ENCODE assay signal across 23 cellular contexts in the genomic region with DNA sequence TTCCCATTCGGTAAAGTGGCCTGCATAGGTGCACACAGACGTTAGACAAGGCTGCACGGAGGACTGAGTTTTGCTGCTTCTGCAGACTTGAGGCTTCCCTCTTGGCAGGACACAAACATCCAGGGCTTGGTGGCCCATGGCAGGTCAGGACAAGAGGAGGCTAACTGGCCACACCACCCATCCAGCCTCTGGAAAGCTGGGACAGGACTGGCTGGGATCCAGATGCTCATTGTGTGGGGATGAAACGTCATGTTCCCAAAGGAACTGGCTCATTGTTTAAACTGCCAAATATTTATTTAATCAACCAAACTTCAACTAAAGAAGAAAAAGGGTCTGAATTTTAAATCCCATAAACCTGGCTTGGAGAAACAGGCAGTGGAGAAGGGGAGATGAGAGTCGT.
A peak's percentile ranks its signal among the peaks of the same experiment; 100 is the strongest.
DNase-seq lines count a peak whose midpoint lies in the region; ATAC-seq and TF ChIP-seq lines count a peak whose summit lies in the region.
"Had no signal": no experiment of that assay in that cellular context is flagged by ENCODE, and none has a peak within 500 bp of the region (broad histone marks: within the 10 kb centered on the region; RNA-seq: fewer than 3 reads in every experiment).

No MANE protein-coding gene starts in this region.

- ATAC-seq in gastroesophageal sphincter (peak; percentile 31), lung (ENCODE audit: insufficient read depth, low FRiP score) (peak; percentile 35), upper lobe of right lung (peak; percentile 38), GM18505 (IDR thresholded peaks at IDR 0.05; ENCODE audit: unreplicated experiment) (no peak)
- ATAC-seq: foreskin keratinocyte had no signal

- no peak overlapping the region for H3K4me3 ChIP-seq in gastroesophageal sphincter
- no peak overlapping the region for H3K4me3 ChIP-seq in lung
- H3K4me3 ChIP-seq in upper lobe of right lung: no peak overlapping the region
- no peak overlapping the region for H3K4me3 ChIP-seq in effector memory CD4-positive, alpha-beta T cell (ENCODE audit: insufficient read depth, low read depth, low read length, poor library complexity, severe bottlenecking)
- H3K4me3 ChIP-seq: breast epithelium, skin epidermis, testis had no signal

- peaks cover 0 to 19% (median 5%) of the 10 kb centered on the region in 3 donors for H3K4me1 ChIP-seq in gastroesophageal sphincter
- peaks cover 0 to 12% of the 10 kb centered on the region in 2 donors for H3K4me1 ChIP-seq in lung (ENCODE audit: control insufficient read depth in 2 of 2, insufficient read depth in 2 of 2, low read length in 2 of 2)
- peaks cover 6% of the 10 kb centered on the region for H3K4me1 ChIP-seq in upper lobe of right lung
- H3K4me1 ChIP-seq in effector memory CD4-positive, alpha-beta T cell (ENCODE audit: control insufficient read depth, insufficient read depth, low read length, poor library complexity, severe bottlenecking): no peaks in the 10 kb centered on the region
- H3K4me1 ChIP-seq: breast epithelium, foreskin keratinocyte had no signal

- peak overlapping the region in 1 of 4 donors; percentile 13 for H3K27ac ChIP-seq in gastroesophageal sphincter
- peak overlapping the region in 1 of 2 donors; percentile 80 for H3K27ac ChIP-seq in lung (ENCODE audit: low read depth in 1 of 2, low read length in 1 of 2)
- H3K27ac ChIP-seq in upper lobe of right lung: peak overlapping the region; percentile 63
- H3K27ac ChIP-seq in effector memory CD4-positive, alpha-beta T cell (ENCODE audit: insufficient read depth, low read length, poor library complexity, severe bottlenecking): no peak overlapping the region
- H3K27ac ChIP-seq: foreskin keratinocyte, skin epidermis, testis had no signal

- DNase-seq in activated CD8-positive, alpha-beta memory T cell treated with anti-CD3 and anti-CD28 coated beads for 24 hours: peak; percentile 37
- no peak for DNase-seq in activated CD8-positive, alpha-beta memory T cell treated with anti-CD3 and anti-CD28 coated beads, Interleukin-2, amount 50 U/mL, for 4 hours
- DNase-seq in lung (ENCODE audit: low spot score) (peak; percentile 32), upper lobe of right lung (no peak), hippocampal formation (lab: John Stamatoyannopoulos, UW) (no peak)
- no peak for DNase-seq in effector memory CD4-positive, alpha-beta T cell
- DNase-seq: 8988T; activated B cell treated with CpG ODN at 0.5 μM for 24 hours; activated CD4-positive, alpha-beta T cell treated with anti-CD3 and anti-CD28 coated beads, Interleukin-2, amount 50 U/mL, for 4 hours; cortex of kidney; DMS79; foreskin keratinocyte; islet precursor cell; Kasumi-1; NCI-H187 treated with DMSO at 0.1 percent for 48 hours; NCI-H69; stimulated activated CD4-positive, alpha-beta T cell treated with anti-CD3 and anti-CD28 coated beads, Interleukin-1b, Interleukin-23, amount 100 ng/mL, for 48 hours; T-helper 9 cell; testis had no signal

- no peak for TF ChIP-seq EP300 in gastroesophageal sphincter (IDR thresholded peaks at IDR 0.05)

- no peak for TF ChIP-seq POLR2A in gastroesophageal sphincter (IDR thresholded peaks at IDR 0.05)
- TF ChIP-seq POLR2A in GM18505 (IDR thresholded peaks at IDR 0.05; ENCODE audit: borderline replicate concordance, extremely low read depth, insufficient read depth, insufficient read length): no peak

- intact Hi-C loops in upper lobe of right lung (cut with DNase I): no loop called here

- H3K9me3 ChIP-seq in gastroesophageal sphincter (no peaks in the 10 kb centered on the region), lung (ENCODE audit: control insufficient read depth in 2 of 2, insufficient read depth in 1 of 2, low read length in 1 of 2) (peaks cover 0 to 2% of the 10 kb centered on the region in 2 donors), upper lobe of right lung (no peaks in the 10 kb centered on the region)
- H3K9me3 ChIP-seq in effector memory CD4-positive, alpha-beta T cell (ENCODE audit: control insufficient read depth, low read length): no peaks in the 10 kb centered on the region
- H3K9me3 ChIP-seq: breast epithelium, testis had no signal

- H3K27me3 ChIP-seq in gastroesophageal sphincter: no peaks in the 10 kb centered on the region
- H3K27me3 ChIP-seq in lung (ENCODE audit: control insufficient read depth, insufficient read depth): no peaks in the 10 kb centered on the region
- H3K27me3 ChIP-seq in upper lobe of right lung: no peaks in the 10 kb centered on the region
- H3K27me3 ChIP-seq in effector memory CD4-positive, alpha-beta T cell (replicated peaks; ENCODE audit: control insufficient read depth, insufficient read depth, low read length, poor library complexity, severe bottlenecking): no peaks in the 10 kb centered on the region
- H3K27me3 ChIP-seq: breast epithelium, foreskin keratinocyte, testis had no signal

- TF ChIP-seq CTCF in gastroesophageal sphincter (IDR thresholded peaks at IDR 0.05) (no peak), lung (IDR thresholded peaks at IDR 0.05; ENCODE audit: control extremely low read depth, extremely low read depth) (no peak), upper lobe of right lung (IDR thresholded peaks at IDR 0.05) (no peak)

- WGBS in gastroesophageal sphincter (ENCODE audit: low coverage in 1 of 2), 2 donors: 71 to 81% methylated on average over 1 to 2 of the region's 5 CpGs
- 45 to 51% methylated on average over 5 of the region's 5 CpGs for whole genome bisulfite sequencing in lung, 2 donors

- H3K36me3 ChIP-seq in gastroesophageal sphincter: peaks cover 0 to 7% of the 10 kb centered on the region in 2 donors
- H3K36me3 ChIP-seq in lung (ENCODE audit: control insufficient read depth in 2 of 2, insufficient read depth in 2 of 2, low read length in 2 of 2): peaks cover 0 to 1% of the 10 kb centered on the region in 2 donors
- H3K36me3 ChIP-seq in upper lobe of right lung: no peaks in the 10 kb centered on the region
- no peaks in the 10 kb centered on the region for H3K36me3 ChIP-seq in effector memory CD4-positive, alpha-beta T cell (ENCODE audit: control insufficient read depth, insufficient read depth, low read length)
- H3K36me3 ChIP-seq: breast epithelium had no signal

Comparison
In these comparisons a context has a peak if more than half of its experiments do, and no peak if none do; other contexts are left out.
1. DNase-seq: peak in activated CD8-positive, alpha-beta memory T cell treated with anti-CD3 and anti-CD28 coated beads for 24 hours (single experiment) and lung (single experiment); none in activated CD8-positive, alpha-beta memory T cell treated with anti-CD3 and anti-CD28 coated beads, Interleukin-2, amount 50 U/mL, for 4 hours (single experiment), upper lobe of right lung (single experiment), effector memory CD4-positive, alpha-beta T cell (0 of 3) and hippocampal formation (0 of 2).